8 cellular contexts compared by ENCODE assay signal in genomic region chr2:190344275-190344827, GRCh38. TPM values are rescaled to one million over a fixed set of nuclear protein-coding genes. Genes with fewer than 3 reads are reported as not detected.
DNase-seq lines count a peak whose midpoint lies in the region; ATAC-seq and TF ChIP-seq lines count a peak whose summit lies in the region.

No MANE protein-coding gene starts in this region.

- H3K27ac Mint-ChIP-seq in endothelial cell (ENCODE audit: unreplicated experiment) (peak overlapping the region; percentile 65), type B pancreatic cell (peak overlapping the region; percentile 73)

- DNase-seq in GM10248 (ENCODE audit: extremely low spot score): peak; percentile 70
- DNase-seq in HK-2 (ENCODE audit: unreplicated experiment): peak; percentile 50
- DNase-seq in SK-N-MC (ENCODE audit: low read depth, low spot score): no peak
- no peak for DNase-seq in endothelial cell (ENCODE audit: low spot score)
- peak; percentile 44 for DNase-seq in mesenchymal stem cell
- DNase-seq in type B pancreatic cell (ENCODE audit: extremely low spot score, unreplicated experiment): no peak
- DNase-seq in activated effector memory CD4-positive, alpha-beta T cell treated with anti-CD3 and anti-CD28 coated beads, Interleukin-2, amount 50 U/mL, for 16 hours: no peak

- H2AFZ ChIP-seq in mesenchymal stem cell (ENCODE audit: low read depth, low read length): peak overlapping the region; percentile 83

- peaks cover 5% of the 10 kb centered on the region for H3K79me1 ChIP-seq in mesenchymal stem cell (replicated peaks; ENCODE audit: low read length, poor library complexity, severe bottlenecking)

- POLR2A ChIA-PET in GM10248 (lab: Yijun Ruan, JAX): interaction anchor here (0.8 kb wide), 1 partner anchor 26 kb away, joined by 3 read pairs; no protein-coding TSS in a partner anchor

- H3K18ac ChIP-seq in mesenchymal stem cell (ENCODE audit: low read depth in 1 of 2, low read length in 2 of 2): peak overlapping the region; percentile 89 to 93

- H3K36me3 ChIP-seq in SK-N-MC (ENCODE audit: insufficient read depth, low read length) (no peaks in the 10 kb centered on the region), mesenchymal stem cell (ENCODE audit: control insufficient read depth in 1 of 2, insufficient read depth in 2 of 2, low read depth in 1 of 2, low read length in 2 of 2) (no peaks in the 10 kb centered on the region)

- 19% methylated on average over 7 of the region's 7 CpGs for WGBS in mesenchymal stem cell

- H3K27me3 Mint-ChIP-seq in endothelial cell (ENCODE audit: unreplicated experiment): peaks cover 2% of the 10 kb centered on the region
- no peaks in the 10 kb centered on the region for H3K27me3 Mint-ChIP-seq in type B pancreatic cell

- peak overlapping the region; percentile 52 to 73 for H3K4ac ChIP-seq in mesenchymal stem cell (ENCODE audit: low read depth in 1 of 2, low read length in 2 of 2)

- H3K9ac ChIP-seq in SK-N-MC (ENCODE audit: insufficient read length): peak overlapping the region; percentile 35
- peak overlapping the region; percentile 87 for H3K9ac ChIP-seq in mesenchymal stem cell (ENCODE audit: low read length)

- H3K27me3 ChIP-seq in mesenchymal stem cell (ENCODE audit: control insufficient read depth in 1 of 2, insufficient read depth in 1 of 2, low read length in 2 of 2): no peaks in the 10 kb centered on the region

- peak overlapping the region in 1 of 2 experiments; percentile 59 for H2BK12ac ChIP-seq in mesenchymal stem cell (ENCODE audit: low read length in 2 of 2)

- CTCF ChIA-PET in GM10248 (lab: Yijun Ruan, JAX): interaction anchor here (0.7 to 5.5 kb wide), 16 partner anchors 11 to 708 kb away, joined by 3 to 49 read pairs (median 4); partner anchors contain the start of gene HIBCH

- H3K23ac ChIP-seq in mesenchymal stem cell (ENCODE audit: low read length in 2 of 2): no peak overlapping the region

- TF ChIP-seq CTCF in GM10248 (IDR thresholded peaks at IDR 0.05; ENCODE audit: control extremely low read depth, extremely low read depth, low read depth, missing control alignments): peak; percentile 71
- TF ChIP-seq CTCF in endothelial cell (IDR thresholded peaks at IDR 0.05; ENCODE audit: unreplicated experiment): no peak
- TF ChIP-seq CTCF in type B pancreatic cell (conservative IDR thresholded peaks at IDR 0.05): peak; percentile 47

- H3K9me3 ChIP-seq in SK-N-MC (ENCODE audit: low read depth, low read length) (no peaks in the 10 kb centered on the region), mesenchymal stem cell (ENCODE audit: control insufficient read depth, low read length) (no peaks in the 10 kb centered on the region)

- peak overlapping the region; percentile 96 for H4K8ac ChIP-seq in mesenchymal stem cell (ENCODE audit: low read length)

- no peak overlapping the region for H2AK5ac ChIP-seq in mesenchymal stem cell (ENCODE audit: low read length, severe bottlenecking)

- H3K14ac ChIP-seq in mesenchymal stem cell (ENCODE audit: low read length in 2 of 2): no peak overlapping the region

- H2BK120ac ChIP-seq in mesenchymal stem cell (ENCODE audit: low read depth, low read length): peak overlapping the region; percentile 69

- H3K4me1 ChIP-seq in mesenchymal stem cell (ENCODE audit: control insufficient read depth, insufficient read depth, low read depth, low read length): peaks cover 1% of the 10 kb centered on the region

- no peak overlapping the region for H2BK5ac ChIP-seq in mesenchymal stem cell (ENCODE audit: low read depth, low read length, poor library complexity, severe bottlenecking)

- H4K91ac ChIP-seq in mesenchymal stem cell (ENCODE audit: low read length): peak overlapping the region; percentile 46

- peak overlapping the region; percentile 87 for H3K4me3 Mint-ChIP-seq in endothelial cell (ENCODE audit: unreplicated experiment)
- peak overlapping the region; percentile 88 for H3K4me3 Mint-ChIP-seq in type B pancreatic cell

- H3K4me3 ChIP-seq in SK-N-MC (peak overlapping the region; percentile 73), mesenchymal stem cell (ENCODE audit: insufficient read depth in 1 of 2, low read depth in 1 of 2, low read length in 2 of 2) (peak overlapping the region; percentile 76 to 82)

- H3K36me3 Mint-ChIP-seq in endothelial cell (ENCODE audit: low read depth, unreplicated experiment) (no peaks in the 10 kb centered on the region), type B pancreatic cell (peaks cover 4% of the 10 kb centered on the region)

- H3K4me1 Mint-ChIP-seq in endothelial cell (ENCODE audit: unreplicated experiment): peaks cover 7% of the 10 kb centered on the region
- peaks cover 10% of the 10 kb centered on the region for H3K4me1 Mint-ChIP-seq in type B pancreatic cell (ENCODE audit: unreplicated experiment)

- H3K27ac ChIP-seq in SK-N-MC (no peak overlapping the region), mesenchymal stem cell (ENCODE audit: low read length, poor library complexity, severe bottlenecking) (no peak overlapping the region)

- ATAC-seq in GM21423 (IDR thresholded peaks at IDR 0.05; ENCODE audit: unreplicated experiment): peak; percentile 78

- H3K9me3 Mint-ChIP-seq in endothelial cell (ENCODE audit: unreplicated experiment) (no peaks in the 10 kb centered on the region), type B pancreatic cell (no peaks in the 10 kb centered on the region)

- peak overlapping the region; percentile 92 for H3K4me2 ChIP-seq in mesenchymal stem cell (ENCODE audit: low read length, poor library complexity, severe bottlenecking)

- peak overlapping the region; percentile 97 for H2BK15ac ChIP-seq in mesenchymal stem cell (ENCODE audit: low read depth, poor library complexity, severe bottlenecking)

RNA-seq across cellular contexts. Expression of gene INPP1, which starts 1.0 kb away (rescaled TPM):
- total RNA-seq in endothelial cell (ENCODE audit: unreplicated experiment) (11.7 TPM), type B pancreatic cell (ENCODE audit: low replicate concordance) (17.2 and 21.6 TPM in 2 replicates)
- polyA plus RNA-seq in mesenchymal stem cell (2013, experiment 1 of 2): 19.5 TPM
- 17.6 TPM for polyA plus RNA-seq in mesenchymal stem cell (2013, experiment 2 of 2)

RNA-seq across cellular contexts. Expression of gene HIBCH, which starts 24.7 kb away (rescaled TPM):
- total RNA-seq in endothelial cell (ENCODE audit: unreplicated experiment) (29.8 TPM), type B pancreatic cell (ENCODE audit: low replicate concordance) (28.8 and 46.6 TPM in 2 replicates)
- polyA plus RNA-seq in mesenchymal stem cell (2013, experiment 1 of 2): 17.1 TPM
- 18.5 TPM for polyA plus RNA-seq in mesenchymal stem cell (2013, experiment 2 of 2)

Comparison
In these comparisons a context has a peak if more than half of its experiments do, and no peak if none do; other contexts are left out.
1. DNase-seq: peak in GM10248 (single experiment), HK-2 (single experiment) and mesenchymal stem cell (single experiment); none in SK-N-MC (single experiment), endothelial cell (single experiment), type B pancreatic cell (single experiment) and activated effector memory CD4-positive, alpha-beta T cell treated with anti-CD3 and anti-CD28 coated beads, Interleukin-2, amount 50 U/mL, for 16 hours (single experiment).